Comparison of ENCODE assay signal across 8 cellular contexts in the genomic region with DNA sequence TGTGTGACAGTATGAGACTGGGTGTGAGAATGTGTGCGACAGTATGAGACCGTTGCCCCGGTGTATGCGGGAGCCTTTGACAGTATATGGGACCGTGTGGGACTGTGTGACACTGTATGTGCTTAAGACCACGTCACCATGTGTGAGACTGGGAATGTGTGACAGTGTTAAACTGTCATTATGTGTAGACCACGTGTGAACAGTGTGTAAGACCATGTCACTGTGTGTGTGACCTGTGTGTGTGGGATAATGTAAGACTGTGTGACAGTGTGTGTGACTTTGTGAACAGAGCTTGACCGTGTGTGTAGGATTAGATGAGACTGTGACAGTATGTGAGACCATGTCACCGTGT. TPM values are rescaled to one million over a fixed set of nuclear protein-coding genes. Genes with fewer than 3 reads are reported as not detected.
DNase-seq lines count a peak whose midpoint lies in the region; ATAC-seq and TF ChIP-seq lines count a peak whose summit lies in the region.

No MANE protein-coding gene starts in this region.

- peaks cover 6% of the 10 kb centered on the region for H3K23me2 ChIP-seq in H9 (ENCODE audit: insufficient read length, low read depth, low read length, poor library complexity, severe bottlenecking)

- H4K5ac ChIP-seq in H9 (ENCODE audit: insufficient read length, low read depth, low read length), result no peak overlapping the region

- H3K27ac Mint-ChIP-seq in H9, result no peak overlapping the region

- H2BK5ac ChIP-seq in H9 (ENCODE audit: insufficient read length, low read length), result no peak overlapping the region

- H3K18ac ChIP-seq in H9 (ENCODE audit: insufficient read length, low read depth, low read length), result no peak overlapping the region

- H2BK12ac ChIP-seq in H9 (ENCODE audit: insufficient read length, low read depth, low read length), result no peak overlapping the region

- H3T11ph ChIP-seq in H9 (ENCODE audit: low read length), result no peak overlapping the region

- H2BK15ac ChIP-seq in H9 (ENCODE audit: low read depth, low read length), result no peak overlapping the region

- H3K36me3 ChIP-seq in RWPE2 (ENCODE audit: low read depth) (peaks cover 17% of the 10 kb centered on the region), skeletal muscle tissue (ENCODE audit: control insufficient read depth in 3 of 3, insufficient read depth in 3 of 3, low read length in 3 of 3) (peaks cover 28 to 37% (median 30%) of the 10 kb centered on the region in 3 donors)

- no peak overlapping the region for H4K91ac ChIP-seq in H9 (ENCODE audit: insufficient read length, low read depth, low read length)

- peaks cover 11 to 14% of the 10 kb centered on the region in 2 experiments for H3K4me1 Mint-ChIP-seq in H9

- peaks cover 49 to 58% (median 58%) of the 10 kb centered on the region in 3 experiments for H3K36me3 Mint-ChIP-seq in H9 (ENCODE audit: insufficient read depth in 1 of 3, low read depth in 3 of 3)

- H3K9me3 ChIP-seq in H9 (ENCODE audit: control insufficient read depth, low read depth, low read length) (peaks cover 5% of the 10 kb centered on the region), RWPE2 (ENCODE audit: severe bottlenecking) (peaks cover 10% of the 10 kb centered on the region), skeletal muscle tissue (ENCODE audit: control insufficient read depth in 3 of 3, low read length in 3 of 3) (peaks cover 14 to 26% (median 20%) of the 10 kb centered on the region in 3 donors)

- TF ChIP-seq CTCF in H9 (conservative IDR thresholded peaks at IDR 0.05) (no peak), RWPE2 (IDR thresholded peaks at IDR 0.05; ENCODE audit: poor library complexity, severe bottlenecking) (no peak), fibroblast of the aortic adventitia (IDR thresholded peaks at IDR 0.05; ENCODE audit: insufficient read depth, low read length) (no peak), GM13977 (IDR thresholded peaks at IDR 0.05; ENCODE audit: extremely low read depth, insufficient read depth, missing control alignments) (no peak)

- H3K23ac ChIP-seq in H9 (ENCODE audit: insufficient read length, low read depth, low read length), result peak overlapping the region; percentile 4

- no peak overlapping the region for H3K56ac ChIP-seq in H9 (ENCODE audit: insufficient read length, low read depth, low read length)

- no peak overlapping the region for H2AK5ac ChIP-seq in H9 (ENCODE audit: insufficient read length, low read length)

- H3K4me3 Mint-ChIP-seq in H9, result peak overlapping the region; percentile 89 to 90

- H3K4me3 ChIP-seq in RWPE2 (ENCODE audit: severe bottlenecking) (peak overlapping the region; percentile 71), fibroblast of the aortic adventitia (ENCODE audit: low read depth, low read length) (peak overlapping the region; percentile 82), skeletal muscle tissue (ENCODE audit: low read length in 3 of 3) (peak overlapping the region; percentile 94 to 100 (median 99))

- H2BK20ac ChIP-seq in H9 (ENCODE audit: low read depth, low read length, poor library complexity, severe bottlenecking), result no peak overlapping the region

- DNase-seq in H9 (no peak), RWPE2 (ENCODE audit: low spot score) (no peak), fibroblast of the aortic adventitia (ENCODE audit: low read depth) (no peak), DMS153 treated with DMSO at 0.1 percent for 48 hours (lab: John Stamatoyannopoulos, UW; ENCODE audit: unreplicated experiment) (no peak), GM13977 (ENCODE audit: low spot score) (no peak), dermis blood vessel endothelial cell (no peak)

- peak overlapping the region; percentile 81 for H3K4me2 ChIP-seq in H9 (ENCODE audit: insufficient read depth, insufficient read length, low read length)

- no peak overlapping the region for H3K27ac ChIP-seq in H9 (ENCODE audit: insufficient read length, low read depth, low read length)
- H3K27ac ChIP-seq in RWPE2 (ENCODE audit: poor library complexity, severe bottlenecking), result no peak overlapping the region
- H3K27ac ChIP-seq in skeletal muscle tissue (ENCODE audit: low read depth, low read length), result peak overlapping the region; percentile 93

- no peak overlapping the region for H3K14ac ChIP-seq in H9 (ENCODE audit: insufficient read depth, low read length)

- H3K27me3 ChIP-seq in H9 (ENCODE audit: insufficient read depth, low read length), result no peaks in the 10 kb centered on the region
- no peaks in the 10 kb centered on the region for H3K27me3 ChIP-seq in RWPE2 (ENCODE audit: insufficient read depth, poor library complexity, severe bottlenecking)
- H3K27me3 ChIP-seq in skeletal muscle tissue (ENCODE audit: control insufficient read depth in 3 of 3, insufficient read depth in 3 of 3, low read length in 3 of 3), result no peaks in the 10 kb centered on the region

- no peak overlapping the region for H2BK120ac ChIP-seq in H9 (ENCODE audit: low read depth, low read length, poor library complexity, severe bottlenecking)

- in situ Hi-C loops in GM13977 (cut with MboI; ENCODE audit: low pct_unique_long_range_greater_than_20kb, low sequenced_read_pairs, unreplicated experiment), result no loop called here

- H3K79me1 ChIP-seq in H9 (ENCODE audit: insufficient read depth, low read depth, low read length, poor library complexity, severe bottlenecking), result no peaks in the 10 kb centered on the region

- H3K4me1 ChIP-seq in H9 (ENCODE audit: insufficient read depth, low read length), result peaks cover 6% of the 10 kb centered on the region; the same call in 1 of the 2 replicates
- no peaks in the 10 kb centered on the region for H3K4me1 ChIP-seq in RWPE2 (ENCODE audit: insufficient read depth, poor library complexity, severe bottlenecking)
- peaks cover 14 to 18% (median 17%) of the 10 kb centered on the region in 3 donors for H3K4me1 ChIP-seq in skeletal muscle tissue (ENCODE audit: control insufficient read depth in 3 of 3, insufficient read depth in 3 of 3, low read length in 3 of 3)

- no peak for ATAC-seq in RWPE2 (ENCODE audit: low read depth)
- no peak for ATAC-seq in GM21737 (IDR thresholded peaks at IDR 0.05; ENCODE audit: unreplicated experiment)

- H3K27me3 Mint-ChIP-seq in H9 (ENCODE audit: low read depth), result peaks cover 5% of the 10 kb centered on the region

- peaks cover 52 to 74% of the 10 kb centered on the region in 2 experiments for H3K9me3 Mint-ChIP-seq in H9

- WGBS in H9 (ENCODE audit: extremely low coverage, insufficient read length, low lambda C conversion rate), result no CpG with 5 or more reads among the region's 9 CpGs

- H2AFZ ChIP-seq in H9 (ENCODE audit: low read length), result no peak overlapping the region

- H3K9ac ChIP-seq in H9 (ENCODE audit: extremely low read depth, insufficient read length, low read length) (peak overlapping the region; percentile 18), skeletal muscle tissue (ENCODE audit: low read depth in 1 of 3, low read length in 3 of 3) (peak overlapping the region; percentile 85 to 95 (median 86))

- H4K20me1 ChIP-seq in H9 (ENCODE audit: control insufficient read depth, insufficient read depth, insufficient read length), result no peaks in the 10 kb centered on the region

- no peak overlapping the region for H3K4ac ChIP-seq in H9 (ENCODE audit: low read depth, low read length)

- no peaks in the 10 kb centered on the region; the same call in 1 of the 2 replicates for H3K79me2 ChIP-seq in H9 (ENCODE audit: insufficient read depth, low read length)

- H4K8ac ChIP-seq in H9 (replicated peaks; ENCODE audit: insufficient read length, low read depth, low read length), result no peak overlapping the region

RNA-seq across cellular contexts. Expression of gene ZNF583, which starts 0.5 kb away (rescaled TPM):
- total RNA-seq in H9 (2021) (2.2 and 3.3 TPM in 2 replicates), fibroblast of the aortic adventitia (ENCODE audit: low replicate concordance) (8.3 and 12.1 TPM in 2 replicates), skeletal muscle tissue (8.4 TPM), dermis blood vessel endothelial cell (4.0 and 6.6 TPM in 2 replicates)

RNA-seq across cellular contexts. Expression of gene ZNF582, which starts 11.3 kb away (rescaled TPM):
- 4.4 and 5.5 TPM in 2 replicates for total RNA-seq in H9 (2021)
- 1.4 and 5.4 TPM in 2 replicates for total RNA-seq in fibroblast of the aortic adventitia (ENCODE audit: low replicate concordance)
- total RNA-seq in skeletal muscle tissue, result 4.2 TPM
- 2.2 and 2.5 TPM in 2 replicates for total RNA-seq in dermis blood vessel endothelial cell
